Comparison of ENCODE assay signal across 21 cellular contexts in the genomic region with DNA sequence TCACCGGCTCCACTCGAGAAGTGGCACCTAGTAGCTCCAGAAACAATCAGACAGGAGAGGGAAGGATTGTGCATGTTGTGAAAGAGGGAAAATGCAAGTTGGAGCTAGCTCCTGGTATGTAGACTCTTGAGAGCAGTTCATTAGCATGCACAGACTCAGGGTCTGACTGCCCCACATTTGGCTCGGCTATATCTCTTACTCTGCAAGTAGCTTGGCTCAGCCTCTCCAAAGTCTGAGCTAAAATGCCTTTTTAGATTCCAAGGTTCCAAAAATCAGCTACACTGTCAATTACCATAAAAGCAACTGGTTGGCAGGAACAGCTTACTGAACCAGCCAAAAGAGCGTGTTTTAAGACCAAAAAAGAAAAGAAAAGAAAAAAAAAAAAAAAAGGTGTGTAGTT.
DNase-seq lines count a peak whose midpoint lies in the region; ATAC-seq, FAIRE-seq and TF ChIP-seq lines count a peak whose summit lies in the region.
"Had no signal": no experiment of that assay in that cellular context is flagged by ENCODE, and none has a peak within 500 bp of the region (broad histone marks: within the 10 kb centered on the region; RNA-seq: fewer than 3 reads in every experiment).

No MANE protein-coding gene starts in this region.

- WGBS in aorta, 2 donors: 6 to 8% methylated on average over 4 of the region's 4 CpGs
- 52 to 57% methylated on average over 4 of the region's 4 CpGs for WGBS in pancreas, 2 donors

- H3K36me3 ChIP-seq in left ventricle myocardium inferior (no peaks in the 10 kb centered on the region), aorta (ENCODE audit: control insufficient read depth in 1 of 2, insufficient read depth in 2 of 2, low read length in 1 of 2) (no peaks in the 10 kb centered on the region), pancreas (no peaks in the 10 kb centered on the region)
- H3K36me3 ChIP-seq: BLaER1 treated with 17β-estradiol and CSF1 and Interleukin-3, amounts not matched to agents 10 nM and 100 nM; HAP-1 had no signal

- DNase-seq in left cardiac atrium: no peak
- DNase-seq in left ventricle myocardium inferior: no peak
- peak; percentile 91 for DNase-seq in fibroblast of peridontal ligament (ENCODE audit: extremely low read depth)
- DNase-seq in omental fat pad (ENCODE audit: low spot score): no peak
- DNase-seq in aorta: no peak
- no peak for DNase-seq in pancreas
- DNase-seq: activated CD4-positive, alpha-beta memory T cell treated with anti-CD3 and anti-CD28 coated beads for 36 hours; activated naive CD4-positive, alpha-beta T cell treated with anti-CD3 and anti-CD28 coated beads for 36 hours; activated T-cell treated with anti-CD3 and anti-CD28 coated beads for 4 hours; cortex of kidney; foreskin melanocyte; NCI-H1417; NCI-H526 treated with DMSO at 0.1 percent for 48 hours; retina; stimulated activated naive CD4-positive, alpha-beta T cell treated with Interleukin-2 at 50 U/mL for 16 hours had no signal

- ATAC-seq in left cardiac atrium (peak; percentile 56 to 91), omental fat pad (ENCODE audit: low FRiP score) (peak; percentile 80), aorta (ENCODE audit: low FRiP score) (peak; percentile 65), GM18517 (IDR thresholded peaks at IDR 0.05; ENCODE audit: unreplicated experiment) (no peak), pancreas (no peak), HG03025 (IDR thresholded peaks at IDR 0.05; ENCODE audit: low FRiP score, unreplicated experiment) (no peak)

- H3K27ac ChIP-seq in left ventricle myocardium inferior (replicated peaks) (no peak overlapping the region), aorta (ENCODE audit: low read depth in 1 of 2, low read length in 2 of 2) (peak overlapping the region in 1 of 2 donors; percentile 30), pancreas (no peak overlapping the region)
- H3K27ac ChIP-seq: BLaER1 treated with 17β-estradiol and CSF1 and Interleukin-3, amounts not matched to agents 10 nM and 100 nM had no signal

- TF ChIP-seq CTCF in left ventricle myocardium inferior (IDR thresholded peaks at IDR 0.05; ENCODE audit: borderline replicate concordance) (no peak), omental fat pad (IDR thresholded peaks at IDR 0.05) (no peak), pancreas (IDR thresholded peaks at IDR 0.05) (no peak)

- peaks cover 7% of the 10 kb centered on the region for H3K4me1 ChIP-seq in left ventricle myocardium inferior
- H3K4me1 ChIP-seq in aorta (ENCODE audit: control insufficient read depth in 1 of 2, insufficient read depth in 2 of 2, low read length in 2 of 2): peaks cover 0 to 2% of the 10 kb centered on the region in 2 donors
- no peaks in the 10 kb centered on the region for H3K4me1 ChIP-seq in pancreas
- H3K4me1 ChIP-seq: BLaER1 treated with 17β-estradiol and CSF1 and Interleukin-3, amounts not matched to agents 10 nM and 100 nM had no signal

- H3K9me3 ChIP-seq in left ventricle myocardium inferior (replicated peaks) (no peaks in the 10 kb centered on the region), aorta (ENCODE audit: control insufficient read depth, low read length) (no peaks in the 10 kb centered on the region), pancreas (no peaks in the 10 kb centered on the region)
- H3K9me3 ChIP-seq: BLaER1 treated with 17β-estradiol and CSF1 and Interleukin-3, amounts not matched to agents 10 nM and 100 nM; HAP-1 had no signal

- no peak for FAIRE-seq in pancreas (lab: Jason Lieb, UNC)
- FAIRE-seq: A204.1, G401.6 had no signal

- H3K27me3 ChIP-seq in left ventricle myocardium inferior (ENCODE audit: low read depth) (no peaks in the 10 kb centered on the region), aorta (ENCODE audit: control insufficient read depth in 1 of 2, insufficient read depth in 2 of 2, low read length in 1 of 2) (no peaks in the 10 kb centered on the region), pancreas (no peaks in the 10 kb centered on the region)
- H3K27me3 ChIP-seq: BLaER1 treated with 17β-estradiol and CSF1 and Interleukin-3, amounts not matched to agents 10 nM and 100 nM had no signal

- intact Hi-C loops in left cardiac atrium (cut with DNase I) (no loop called here), left ventricle myocardium inferior (cut with micrococcal nuclease) (no loop called here), aorta (cut with DNase I) (loop anchor here in 1 of 2 donors (5.0 kb wide), 1 partner anchor 47 kb away; no protein-coding TSS in a partner anchor), pancreas (cut with DNase I) (no loop called here)

- H3K4me3 ChIP-seq in left ventricle myocardium inferior: no peak overlapping the region
- H3K4me3 ChIP-seq in aorta (ENCODE audit: low read length in 2 of 2): no peak overlapping the region
- no peak overlapping the region for H3K4me3 ChIP-seq in pancreas
- H3K4me3 ChIP-seq: BLaER1 treated with 17β-estradiol and CSF1 and Interleukin-3, amounts not matched to agents 10 nM and 100 nM; HAP-1 had no signal

Comparison
In these comparisons a context has a peak if more than half of its experiments do, and no peak if none do; other contexts are left out.
1. ATAC-seq: peak in left cardiac atrium (2 of 2), omental fat pad (single experiment) and aorta (single experiment); none in GM18517 (single experiment), pancreas (0 of 4) and HG03025 (single experiment).